8 cellular contexts compared by ENCODE assay signal in genomic region chr1:2199042-2199810, GRCh38. TPM values are rescaled to one million over a fixed set of nuclear protein-coding genes. Genes with fewer than 3 reads are reported as not detected.
A peak's percentile ranks its signal among the peaks of the same experiment; 100 is the strongest.
DNase-seq lines count a peak whose midpoint lies in the region; ATAC-seq and TF ChIP-seq lines count a peak whose summit lies in the region.

No MANE protein-coding gene starts in this region.

- no peak for TF ChIP-seq CTCF in mesothelial cell of epicardium (IDR thresholded peaks at IDR 0.05; ENCODE audit: unreplicated experiment)

- DNase-seq in AG20443 (ENCODE audit: low spot score) (peak; percentile 88), NCI-H774 (lab: John Stamatoyannopoulos, UW) (peak; percentile 51), activated T-cell treated with anti-CD3 and anti-CD28 coated beads for 1 hour (ENCODE audit: low read depth) (peak; percentile 66), epidermal melanocyte (ENCODE audit: insufficient read length, low spot score) (peak; percentile 99), mesothelial cell of epicardium (ENCODE audit: low spot score in 2 of 2, unreplicated experiment in 2 of 2) (no peak)
- peak; percentile 77 to 82 for DNase-seq in stimulated activated CD8-positive, alpha-beta memory T cell treated with anti-CD3 and anti-CD28 coated beads, Interleukin-15, amount 100 ng/mL, for 48 hours (ENCODE audit: low read depth in 2 of 2)

- peaks cover 12% of the 10 kb centered on the region for H3K4me1 Mint-ChIP-seq in mesothelial cell of epicardium

- no peaks in the 10 kb centered on the region for H3K9me3 Mint-ChIP-seq in mesothelial cell of epicardium

- ATAC-seq in GM21447 (IDR thresholded peaks at IDR 0.05; ENCODE audit: unreplicated experiment) (peak; percentile 46), GM18873 (IDR thresholded peaks at IDR 0.05; ENCODE audit: low FRiP score, unreplicated experiment) (no peak)

- peak overlapping the region; percentile 87 for H3K27ac Mint-ChIP-seq in mesothelial cell of epicardium

- no peaks in the 10 kb centered on the region for H3K27me3 Mint-ChIP-seq in mesothelial cell of epicardium (ENCODE audit: low read depth)

- H3K36me3 Mint-ChIP-seq in mesothelial cell of epicardium = no peaks in the 10 kb centered on the region

- peak overlapping the region; percentile 76 for H3K4me3 Mint-ChIP-seq in mesothelial cell of epicardium

RNA-seq across cellular contexts. Expression of gene FAAP20, which starts 4.7 kb away (rescaled TPM):
- 92.2 to 100 TPM (median 94.1 TPM) in 3 replicates for total RNA-seq in mesothelial cell of epicardium

RNA-seq across cellular contexts. Expression of gene SKI, which starts 28.9 kb away (rescaled TPM):
- 105 to 110 TPM (median 105 TPM) in 3 replicates for total RNA-seq in mesothelial cell of epicardium

Comparison
In these comparisons a context has a peak if more than half of its experiments do, and no peak if none do; other contexts are left out.
1. DNase-seq: peak in AG20443 (single experiment), NCI-H774 (single experiment), activated T-cell treated with anti-CD3 and anti-CD28 coated beads for 1 hour (single experiment), epidermal melanocyte (single experiment) and stimulated activated CD8-positive, alpha-beta memory T cell treated with anti-CD3 and anti-CD28 coated beads, Interleukin-15, amount 100 ng/mL, for 48 hours (2 of 2); none in mesothelial cell of epicardium (0 of 2).